ENCODE assay signal across 8 cellular contexts in the genomic region with DNA sequence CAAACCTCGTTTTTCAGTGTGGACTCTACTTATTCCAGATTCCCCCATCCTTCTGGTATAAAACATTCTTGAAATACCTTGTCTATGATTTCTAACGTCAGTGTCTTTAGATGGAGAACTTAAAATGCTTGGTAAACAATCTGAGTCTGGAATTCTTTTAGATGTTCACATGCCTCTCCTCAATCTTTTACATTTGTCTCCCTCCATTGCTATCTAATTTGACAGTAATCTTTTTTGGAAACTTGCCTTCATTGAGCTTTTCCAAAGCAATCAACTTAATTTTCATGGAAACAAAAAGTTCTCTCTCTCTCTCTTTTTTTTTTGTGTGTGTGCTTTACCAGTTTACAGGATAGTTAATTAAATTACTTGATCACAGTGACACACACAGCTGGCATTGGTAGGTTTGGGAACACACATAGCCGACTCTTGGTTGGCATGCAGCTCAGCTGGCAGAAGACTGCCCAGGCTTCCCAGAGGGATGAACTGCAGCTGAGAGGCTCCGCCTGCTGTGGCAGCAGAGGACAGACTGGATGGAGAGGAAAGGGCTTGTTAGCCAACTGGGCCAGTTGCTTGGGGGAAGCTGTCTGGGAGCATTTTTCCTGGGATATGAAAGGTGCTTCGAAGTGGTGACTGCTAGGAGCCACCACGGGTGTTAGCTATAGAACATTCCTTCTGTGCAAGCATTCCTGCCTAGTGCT.
DNase-seq lines count a peak whose midpoint lies in the region; ATAC-seq and TF ChIP-seq lines count a peak whose summit lies in the region.
"Had no signal": no experiment of that assay in that cellular context is flagged by ENCODE, and none has a peak within 500 bp of the region (broad histone marks: within the 10 kb centered on the region; RNA-seq: fewer than 3 reads in every experiment).

No MANE protein-coding gene starts in this region.

- no peak overlapping the region for H3K4me3 Mint-ChIP-seq in H9
- no peak overlapping the region for H3K4me3 Mint-ChIP-seq in WTC11

- H3K9ac ChIP-seq in H9 (ENCODE audit: extremely low read depth, insufficient read length, low read length) = no peak overlapping the region

- no peaks in the 10 kb centered on the region for H3K23me2 ChIP-seq in H9 (ENCODE audit: insufficient read length, low read depth, low read length, poor library complexity, severe bottlenecking)

- H3K4me2 ChIP-seq in H9 (ENCODE audit: insufficient read depth, insufficient read length, low read length) = no peak overlapping the region

- peaks cover 19 to 33% of the 10 kb centered on the region in 2 experiments for H3K4me1 Mint-ChIP-seq in H9
- peaks cover 27% of the 10 kb centered on the region for H3K4me1 Mint-ChIP-seq in WTC11

- DNase-seq in H9 (peak; percentile 44), WTC11 (ENCODE audit: low spot score) (peak; percentile 19), left ventricle myocardium inferior (peak; percentile 41), renal cortical epithelial cell (ENCODE audit: low read depth) (peak; percentile 36), DMS79 treated with DMSO at 0.1 percent for 48 hours (lab: John Stamatoyannopoulos, UW) (no peak), amniotic stem cell (lab: John Stamatoyannopoulos, UW) (no peak)
- no peak for DNase-seq in activated CD4-positive, alpha-beta T cell treated with anti-CD3 and anti-CD28 coated beads, Interleukin-2, amount 50 U/mL, for 4 hours
- DNase-seq: activated effector memory CD4-positive, alpha-beta T cell treated with anti-CD3 and anti-CD28 coated beads, Interleukin-2, amount 50 U/mL, for 16 hours had no signal

- intact Hi-C loops in left ventricle myocardium inferior (cut with micrococcal nuclease) = no loop called here

- H3K27ac ChIP-seq in H9 (ENCODE audit: insufficient read length, low read depth, low read length) (no peak overlapping the region), left ventricle myocardium inferior (replicated peaks) (no peak overlapping the region)

- H3K9me3 ChIP-seq in H9 (ENCODE audit: control insufficient read depth, low read depth, low read length) = no peaks in the 10 kb centered on the region
- H3K9me3 ChIP-seq in left ventricle myocardium inferior (replicated peaks) = no peaks in the 10 kb centered on the region

- H2BK12ac ChIP-seq in H9 (ENCODE audit: insufficient read length, low read depth, low read length) = no peak overlapping the region

- no peak overlapping the region for H3K4me3 ChIP-seq in left ventricle myocardium inferior

- H3K27ac Mint-ChIP-seq in H9 (no peak overlapping the region), WTC11 (no peak overlapping the region)

- no peak overlapping the region for H4K5ac ChIP-seq in H9 (ENCODE audit: insufficient read length, low read depth, low read length)

- H2BK20ac ChIP-seq in H9 (ENCODE audit: low read depth, low read length, poor library complexity, severe bottlenecking) = no peak overlapping the region

- no peak overlapping the region for H2AK5ac ChIP-seq in H9 (ENCODE audit: insufficient read length, low read length)

- no peaks in the 10 kb centered on the region for H3K9me3 Mint-ChIP-seq in H9
- no peaks in the 10 kb centered on the region for H3K9me3 Mint-ChIP-seq in WTC11

- no peaks in the 10 kb centered on the region for H3K36me3 ChIP-seq in left ventricle myocardium inferior

- no peak overlapping the region for H2BK15ac ChIP-seq in H9 (ENCODE audit: low read depth, low read length)

- H3T11ph ChIP-seq in H9 (ENCODE audit: low read length) = no peak overlapping the region

- no peak overlapping the region for H3K4ac ChIP-seq in H9 (ENCODE audit: low read depth, low read length)

- H3K27me3 Mint-ChIP-seq in H9 (ENCODE audit: low read depth) = no peaks in the 10 kb centered on the region
- H3K27me3 Mint-ChIP-seq in WTC11 (ENCODE audit: low read depth) = no peaks in the 10 kb centered on the region

- H4K91ac ChIP-seq in H9 (ENCODE audit: insufficient read length, low read depth, low read length) = no peak overlapping the region

- H2BK5ac ChIP-seq in H9 (ENCODE audit: insufficient read length, low read length) = no peak overlapping the region

- H3K18ac ChIP-seq in H9 (ENCODE audit: insufficient read length, low read depth, low read length) = no peak overlapping the region

- no peaks in the 10 kb centered on the region for H3K79me2 ChIP-seq in H9 (ENCODE audit: insufficient read depth, low read length)

- H4K8ac ChIP-seq in H9 (replicated peaks; ENCODE audit: insufficient read length, low read depth, low read length) = no peak overlapping the region

- no peaks in the 10 kb centered on the region for H4K20me1 ChIP-seq in H9 (ENCODE audit: control insufficient read depth, insufficient read depth, insufficient read length)

- no peak overlapping the region for H3K23ac ChIP-seq in H9 (ENCODE audit: insufficient read length, low read depth, low read length)

- H3K36me3 Mint-ChIP-seq in H9 (ENCODE audit: insufficient read depth in 1 of 3, low read depth in 3 of 3) (no peaks in the 10 kb centered on the region), WTC11 (no peaks in the 10 kb centered on the region)

- WGBS in H9 (ENCODE audit: extremely low coverage, insufficient read length, low lambda C conversion rate) = no CpG with 5 or more reads among the region's 6 CpGs

- TF ChIP-seq CTCF in H9 (conservative IDR thresholded peaks at IDR 0.05) (no peak), WTC11 (IDR thresholded peaks at IDR 0.05) (no peak), left ventricle myocardium inferior (IDR thresholded peaks at IDR 0.05; ENCODE audit: borderline replicate concordance) (peak; percentile 47)

- POLR2A ChIA-PET in WTC11 (lab: Charles Lee) = interaction anchor here (0.6 to 1.1 kb wide), 3 partner anchors 28 to 126 kb away, joined by 3 read pairs; no protein-coding TSS in a partner anchor

- no peaks in the 10 kb centered on the region for H3K79me1 ChIP-seq in H9 (ENCODE audit: insufficient read depth, low read depth, low read length, poor library complexity, severe bottlenecking)

- H2BK120ac ChIP-seq in H9 (ENCODE audit: low read depth, low read length, poor library complexity, severe bottlenecking) = no peak overlapping the region

- peak; percentile 64 for ATAC-seq in WTC11

- no peak overlapping the region for H2AFZ ChIP-seq in H9 (ENCODE audit: low read length)

- no peaks in the 10 kb centered on the region for H3K27me3 ChIP-seq in H9 (ENCODE audit: insufficient read depth, low read length)
- no peaks in the 10 kb centered on the region for H3K27me3 ChIP-seq in left ventricle myocardium inferior (ENCODE audit: low read depth)

- H3K4me1 ChIP-seq in H9 (ENCODE audit: insufficient read depth, low read length) (no peaks in the 10 kb centered on the region; the same call in 1 of the 2 replicates), left ventricle myocardium inferior (peaks cover 22% of the 10 kb centered on the region)

- no peak overlapping the region for H3K14ac ChIP-seq in H9 (ENCODE audit: insufficient read depth, low read length)

- CTCF ChIA-PET in WTC11 (lab: Charles Lee) = interaction anchor here (0.7 to 1.7 kb wide), 4 partner anchors 20 to 326 kb away, joined by 3 to 6 read pairs (median 4); no protein-coding TSS in a partner anchor

- H3K56ac ChIP-seq in H9 (ENCODE audit: insufficient read length, low read depth, low read length) = no peak overlapping the region

TF ChIP-seq in WTC11, 78 proteins besides CTCF, POLR2A, EP300 and RAD21:
- TF ChIP-seq NR3C1 (CRISPR knock-in tag; conservative IDR thresholded peaks at IDR 0.05; ENCODE audit: low read depth) (no peak), PREB (CRISPR knock-in tag; IDR thresholded peaks at IDR 0.05; ENCODE audit: borderline replicate concordance) (no peak), TEAD4 (CRISPR knock-in tag; IDR thresholded peaks at IDR 0.05) (no peak), ZNF232 (CRISPR knock-in tag; IDR thresholded peaks at IDR 0.05) (no peak)
- TF ChIP-seq, protein P1, sequence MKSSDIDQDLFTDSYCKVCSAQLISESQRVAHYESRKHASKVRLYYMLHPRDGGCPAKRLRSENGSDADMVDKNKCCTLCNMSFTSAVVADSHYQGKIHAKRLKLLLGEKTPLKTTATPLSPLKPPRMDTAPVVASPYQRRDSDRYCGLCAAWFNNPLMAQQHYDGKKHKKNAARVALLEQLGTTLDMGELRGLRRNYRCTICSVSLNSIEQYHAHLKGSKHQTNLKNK (CRISPR knock-in tag; IDR thresholded peaks at IDR 0.05) = no peak
- TF ChIP-seq, protein P2, sequence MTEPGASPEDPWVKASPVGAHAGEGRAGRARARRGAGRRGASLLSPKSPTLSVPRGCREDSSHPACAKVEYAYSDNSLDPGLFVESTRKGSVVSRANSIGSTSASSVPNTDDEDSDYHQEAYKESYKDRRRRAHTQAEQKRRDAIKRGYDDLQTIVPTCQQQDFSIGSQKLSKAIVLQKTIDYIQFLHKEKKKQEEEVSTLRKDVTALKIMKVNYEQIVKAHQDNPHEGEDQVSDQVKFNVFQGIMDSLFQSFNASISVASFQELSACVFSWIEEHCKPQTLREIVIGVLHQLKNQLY (CRISPR knock-in tag; IDR thresholded peaks at IDR 0.05) = no peak

Comparison
In these comparisons a context has a peak if more than half of its experiments do, and no peak if none do; other contexts are left out.
1. DNase-seq: peak in H9 (single experiment), WTC11 (single experiment), left ventricle myocardium inferior (single experiment) and renal cortical epithelial cell (single experiment); none in activated CD4-positive, alpha-beta T cell treated with anti-CD3 and anti-CD28 coated beads, Interleukin-2, amount 50 U/mL, for 4 hours (0 of 2), DMS79 treated with DMSO at 0.1 percent for 48 hours (single experiment) and amniotic stem cell (single experiment).